ENCODE assay signal across 8 cellular contexts in the genomic region with DNA sequence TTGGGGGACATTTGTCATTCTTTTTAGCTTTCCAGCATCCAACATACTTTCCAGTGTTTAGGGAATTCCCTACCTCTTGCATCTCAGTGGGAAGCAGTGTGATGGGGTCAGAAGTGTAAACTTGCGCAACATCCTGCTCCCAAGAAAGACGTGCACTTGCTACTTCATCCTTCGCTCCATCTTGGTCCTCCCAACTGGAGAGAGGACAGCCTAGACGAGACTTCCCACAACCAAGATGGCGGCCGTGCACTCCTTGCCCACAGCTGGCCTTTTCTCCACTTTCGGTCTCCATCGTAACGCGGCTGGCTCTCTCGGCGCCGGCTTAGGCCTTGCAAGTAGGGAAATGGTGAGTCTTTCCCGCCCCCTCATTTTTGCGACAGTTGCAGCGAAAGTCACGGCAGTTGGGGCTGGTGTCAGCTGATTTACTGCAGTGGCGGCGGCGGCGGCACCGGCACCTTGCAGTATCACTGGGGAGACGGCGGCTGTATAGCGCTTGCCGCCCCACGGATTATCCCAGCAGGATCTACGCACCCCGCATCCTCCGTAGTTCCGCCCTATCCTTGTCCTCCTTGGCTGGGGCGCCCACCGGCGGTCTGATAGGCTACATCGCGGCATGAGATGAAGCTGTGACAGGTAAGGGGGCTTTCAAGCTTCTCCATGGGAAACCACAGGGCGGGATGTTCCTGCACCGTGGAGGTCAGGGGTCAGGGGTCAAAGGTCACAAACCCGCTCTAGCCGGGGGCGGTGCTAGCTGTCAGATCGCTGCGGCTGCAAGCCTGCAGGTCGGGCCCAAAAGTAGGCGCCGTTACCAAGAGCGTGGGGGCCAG. TPM values are rescaled to one million over a fixed set of nuclear protein-coding genes. Genes with fewer than 3 reads are reported as not detected.
DNase-seq lines count a peak whose midpoint lies in the region; ATAC-seq lines count a peak whose summit lies in the region.

A gene (plus strand): TSS at position 416 of the 827 bp plus-strand sequence. CDS start 21,157 bp downstream, outside the sequence.

- H3K4me1 Mint-ChIP-seq in dendritic cell treated with granulocyte-macrophage colony-stimulating factor and Interleukin-4, amounts not matched to agents 40 ng/mL and 50 ng/mL, for 4 days (ENCODE audit: low read depth) = peaks cover 63% of the 10 kb centered on the region

- intact Hi-C loops in dendritic cell treated with granulocyte-macrophage colony-stimulating factor and Interleukin-4, amounts not matched to agents 40 ng/mL and 50 ng/mL, for 4 days (cut with micrococcal nuclease) = loop anchor here (1.0 kb wide), 1 partner anchor 13 kb away; a partner anchor contains a TSS

- ATAC-seq in GM19372 (IDR thresholded peaks at IDR 0.05; ENCODE audit: low read depth, unreplicated experiment) (peak; percentile 96), HG03558 (IDR thresholded peaks at IDR 0.05; ENCODE audit: extremely low read depth, unreplicated experiment) (peak; percentile 93), left lobe of liver (peak; percentile 95)

- peaks cover 7% of the 10 kb centered on the region for H3K9me3 Mint-ChIP-seq in dendritic cell treated with granulocyte-macrophage colony-stimulating factor and Interleukin-4, amounts not matched to agents 40 ng/mL and 50 ng/mL, for 4 days

- H3K4me3 Mint-ChIP-seq in dendritic cell treated with granulocyte-macrophage colony-stimulating factor and Interleukin-4, amounts not matched to agents 40 ng/mL and 50 ng/mL, for 4 days = peak within 1 kb of the TSS; percentile 88

- peak within 1 kb of the TSS; percentile 85 for H3K27ac Mint-ChIP-seq in dendritic cell treated with granulocyte-macrophage colony-stimulating factor and Interleukin-4, amounts not matched to agents 40 ng/mL and 50 ng/mL, for 4 days

- H3K36me3 Mint-ChIP-seq in dendritic cell treated with granulocyte-macrophage colony-stimulating factor and Interleukin-4, amounts not matched to agents 40 ng/mL and 50 ng/mL, for 4 days (ENCODE audit: low read depth) = peaks cover 7% of the 10 kb centered on the region

- DNase-seq in C1 segment of cervical spinal cord (lab: John Stamatoyannopoulos, UW) = peak; percentile 61 to 97 (median 94)
- peak; percentile 93 for DNase-seq in NCI-H748 treated with DMSO at 0.1 percent for 48 hours (lab: John Stamatoyannopoulos, UW)
- peak; percentile 86 to 97 for DNase-seq in activated CD4-positive, alpha-beta T cell treated with anti-CD3 and anti-CD28 coated beads, Interleukin-2, amount 50 U/mL, for 24 hours (ENCODE audit: low read depth in 1 of 2, low spot score in 1 of 2)
- peak; percentile 96 for DNase-seq in left lobe of liver (ENCODE audit: low spot score)
- peak; percentile 95 for DNase-seq in stimulated activated CD4-positive, alpha-beta T cell treated with anti-CD3 and anti-CD28 coated beads, Interleukin-2, amount 100 ng/mL, for 4 hours (ENCODE audit: low read depth)

- no peaks in the 10 kb centered on the region for H3K27me3 Mint-ChIP-seq in dendritic cell treated with granulocyte-macrophage colony-stimulating factor and Interleukin-4, amounts not matched to agents 40 ng/mL and 50 ng/mL, for 4 days

RNA-seq across cellular contexts. Expression of the gene that starts here (rescaled TPM):
- total RNA-seq in left lobe of liver = 15.4 TPM

Comparison
In these comparisons a context has a peak if more than half of its experiments do, and no peak if none do; other contexts are left out.
1. Peak in every context shown above with its lines: DNase-seq and ATAC-seq.